Comparison of ENCODE assay signal across 1 cellular context in genomic region chr2:105812180-105813044, GRCh38.
TF ChIP-seq lines count a peak whose summit lies in the region.

No MANE protein-coding gene starts in this region.

TF ChIP-seq in GM12878, 131 proteins besides CTCF, POLR2A, EP300 and RAD21 (continued from another document):
- TF ChIP-seq IRF3 (IDR thresholded peaks at IDR 0.05): no peak
- no peak for TF ChIP-seq E4F1 (IDR thresholded peaks at IDR 0.05; ENCODE audit: borderline replicate concordance, partially characterized antibody)
- TF ChIP-seq SMC3 (IDR thresholded peaks at IDR 0.05; ENCODE audit: borderline replicate concordance, low read length): 0 out of 2 replicates have a peak, but pooled peaks have one; percentile 3
- peak; percentile 81 for TF ChIP-seq ZNF687 (IDR thresholded peaks at IDR 0.05)
- no peak for TF ChIP-seq SREBF2 (IDR thresholded peaks at IDR 0.05; ENCODE audit: low read length)
- no peak for TF ChIP-seq KAT2A (conservative IDR thresholded peaks at IDR 0.05; ENCODE audit: control insufficient read depth, low read depth, low read length)
- TF ChIP-seq, protein P1, sequence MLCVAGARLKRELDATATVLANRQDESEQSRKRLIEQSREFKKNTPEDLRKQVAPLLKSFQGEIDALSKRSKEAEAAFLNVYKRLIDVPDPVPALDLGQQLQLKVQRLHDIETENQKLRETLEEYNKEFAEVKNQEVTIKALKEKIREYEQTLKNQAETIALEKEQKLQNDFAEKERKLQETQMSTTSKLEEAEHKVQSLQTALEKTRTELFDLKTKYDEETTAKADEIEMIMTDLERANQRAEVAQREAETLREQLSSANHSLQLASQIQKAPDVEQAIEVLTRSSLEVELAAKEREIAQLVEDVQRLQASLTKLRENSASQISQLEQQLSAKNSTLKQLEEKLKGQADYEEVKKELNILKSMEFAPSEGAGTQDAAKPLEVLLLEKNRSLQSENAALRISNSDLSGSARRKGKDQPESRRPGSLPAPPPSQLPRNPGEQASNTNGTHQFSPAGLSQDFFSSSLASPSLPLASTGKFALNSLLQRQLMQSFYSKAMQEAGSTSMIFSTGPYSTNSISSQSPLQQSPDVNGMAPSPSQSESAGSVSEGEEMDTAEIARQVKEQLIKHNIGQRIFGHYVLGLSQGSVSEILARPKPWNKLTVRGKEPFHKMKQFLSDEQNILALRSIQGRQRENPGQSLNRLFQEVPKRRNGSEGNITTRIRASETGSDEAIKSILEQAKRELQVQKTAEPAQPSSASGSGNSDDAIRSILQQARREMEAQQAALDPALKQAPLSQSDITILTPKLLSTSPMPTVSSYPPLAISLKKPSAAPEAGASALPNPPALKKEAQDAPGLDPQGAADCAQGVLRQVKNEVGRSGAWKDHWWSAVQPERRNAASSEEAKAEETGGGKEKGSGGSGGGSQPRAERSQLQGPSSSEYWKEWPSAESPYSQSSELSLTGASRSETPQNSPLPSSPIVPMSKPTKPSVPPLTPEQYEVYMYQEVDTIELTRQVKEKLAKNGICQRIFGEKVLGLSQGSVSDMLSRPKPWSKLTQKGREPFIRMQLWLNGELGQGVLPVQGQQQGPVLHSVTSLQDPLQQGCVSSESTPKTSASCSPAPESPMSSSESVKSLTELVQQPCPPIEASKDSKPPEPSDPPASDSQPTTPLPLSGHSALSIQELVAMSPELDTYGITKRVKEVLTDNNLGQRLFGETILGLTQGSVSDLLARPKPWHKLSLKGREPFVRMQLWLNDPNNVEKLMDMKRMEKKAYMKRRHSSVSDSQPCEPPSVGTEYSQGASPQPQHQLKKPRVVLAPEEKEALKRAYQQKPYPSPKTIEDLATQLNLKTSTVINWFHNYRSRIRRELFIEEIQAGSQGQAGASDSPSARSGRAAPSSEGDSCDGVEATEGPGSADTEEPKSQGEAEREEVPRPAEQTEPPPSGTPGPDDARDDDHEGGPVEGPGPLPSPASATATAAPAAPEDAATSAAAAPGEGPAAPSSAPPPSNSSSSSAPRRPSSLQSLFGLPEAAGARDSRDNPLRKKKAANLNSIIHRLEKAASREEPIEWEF (IDR thresholded peaks at IDR 0.05; ENCODE audit: insufficient replicate concordance, low read depth, low read length): no peak
- TF ChIP-seq ATF7 (IDR thresholded peaks at IDR 0.05; ENCODE audit: low read depth): peak; percentile 68
- no peak for TF ChIP-seq BACH1 (IDR thresholded peaks at IDR 0.05; ENCODE audit: borderline replicate concordance)
- peak; percentile 51; the same call in 1 of the 2 replicates for TF ChIP-seq NFIC (IDR thresholded peaks at IDR 0.05; ENCODE audit: low read depth, low read length)
- TF ChIP-seq FOXM1 (IDR thresholded peaks at IDR 0.05; ENCODE audit: low read depth, low read length): peak; percentile 53; the same call in 1 of the 2 replicates
- TF ChIP-seq NBN (IDR thresholded peaks at IDR 0.05): 0 out of 2 replicates have a peak, but pooled peaks have one; percentile 19
- TF ChIP-seq HDGF (IDR thresholded peaks at IDR 0.05): no peak
- no peak for TF ChIP-seq CREB1 (IDR thresholded peaks at IDR 0.05; ENCODE audit: low read depth)
- TF ChIP-seq MEF2A (IDR thresholded peaks at IDR 0.05; ENCODE audit: insufficient read depth, low read depth, low read length): no peak
- TF ChIP-seq TCF12 (IDR thresholded peaks at IDR 0.05; ENCODE audit: low read depth, low read length): peak; percentile 35; the same call in 1 of the 2 replicates
- no peak; the same call in 1 of the 2 replicates for TF ChIP-seq RELB (IDR thresholded peaks at IDR 0.05; ENCODE audit: low read depth)
- peak; percentile 65 for TF ChIP-seq DPF2 (IDR thresholded peaks at IDR 0.05)
- TF ChIP-seq GATAD2B (conservative IDR thresholded peaks at IDR 0.05; ENCODE audit: low read depth): peak; percentile 36; the same call in 1 of the 2 replicates
- peak; percentile 22 for TF ChIP-seq MEF2B (IDR thresholded peaks at IDR 0.05; ENCODE audit: partially characterized antibody, poor library complexity, severe bottlenecking)
- TF ChIP-seq, protein P2, sequence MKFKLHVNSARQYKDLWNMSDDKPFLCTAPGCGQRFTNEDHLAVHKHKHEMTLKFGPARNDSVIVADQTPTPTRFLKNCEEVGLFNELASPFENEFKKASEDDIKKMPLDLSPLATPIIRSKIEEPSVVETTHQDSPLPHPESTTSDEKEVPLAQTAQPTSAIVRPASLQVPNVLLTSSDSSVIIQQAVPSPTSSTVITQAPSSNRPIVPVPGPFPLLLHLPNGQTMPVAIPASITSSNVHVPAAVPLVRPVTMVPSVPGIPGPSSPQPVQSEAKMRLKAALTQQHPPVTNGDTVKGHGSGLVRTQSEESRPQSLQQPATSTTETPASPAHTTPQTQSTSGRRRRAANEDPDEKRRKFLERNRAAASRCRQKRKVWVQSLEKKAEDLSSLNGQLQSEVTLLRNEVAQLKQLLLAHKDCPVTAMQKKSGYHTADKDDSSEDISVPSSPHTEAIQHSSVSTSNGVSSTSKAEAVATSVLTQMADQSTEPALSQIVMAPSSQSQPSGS (IDR thresholded peaks at IDR 0.05; ENCODE audit: low read length): peak; percentile 83
- no peak for TF ChIP-seq ZNF207 (IDR thresholded peaks at IDR 0.05; ENCODE audit: borderline replicate concordance)
- no peak for TF ChIP-seq RCOR1 (conservative IDR thresholded peaks at IDR 0.05; ENCODE audit: low read depth, low read length)
